ENCODE assay signal across 25 cellular contexts in the genomic region with DNA sequence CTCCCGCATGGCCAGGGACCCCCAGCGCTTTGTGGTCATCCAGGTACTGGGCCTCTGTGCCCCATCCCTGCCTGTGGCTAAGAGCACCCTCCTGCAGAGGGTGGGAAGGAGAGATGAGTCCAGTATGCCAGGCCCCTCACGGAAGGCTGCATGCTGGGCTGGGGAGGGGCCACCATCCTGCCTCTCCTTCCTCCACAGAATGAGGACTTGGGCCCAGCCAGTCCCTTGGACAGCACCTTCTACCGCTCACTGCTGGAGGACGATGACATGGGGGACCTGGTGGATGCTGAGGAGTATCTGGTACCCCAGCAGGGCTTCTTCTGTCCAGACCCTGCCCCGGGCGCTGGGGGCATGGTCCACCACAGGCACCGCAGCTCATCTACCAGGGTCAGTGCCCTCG. TPM values are rescaled to one million over a fixed set of nuclear protein-coding genes. Genes with fewer than 3 reads are reported as not detected.
DNase-seq lines count a peak whose midpoint lies in the region; ATAC-seq, FAIRE-seq and TF ChIP-seq lines count a peak whose summit lies in the region.
"Had no signal": no experiment of that assay in that cellular context is flagged by ENCODE, and none has a peak within 500 bp of the region (broad histone marks: within the 10 kb centered on the region; RNA-seq: fewer than 3 reads in every experiment).

No MANE protein-coding gene starts in this region.

- no peaks in the 10 kb centered on the region for H3K9me2 ChIP-seq in SK-N-SH

- H4K20me1 ChIP-seq in K562 (replicated peaks; ENCODE audit: control insufficient read depth, insufficient read depth, low read length) (no peaks in the 10 kb centered on the region), SK-N-SH (ENCODE audit: insufficient read depth) (no peaks in the 10 kb centered on the region)

- FAIRE-seq in K562 (lab: Jason Lieb, UNC), result no peak
- FAIRE-seq: D721Med, H1, HTR-8/SVneo had no signal

- no peak for TF ChIP-seq POLR2A in K562 (conservative IDR thresholded peaks at IDR 0.05)

- no peaks in the 10 kb centered on the region for H3K9me3 ChIP-seq in right cardiac atrium (ENCODE audit: control insufficient read depth, low read length)
- H3K9me3 ChIP-seq in K562 (replicated peaks; ENCODE audit: control insufficient read depth, insufficient read depth, low read depth, low read length), result no peaks in the 10 kb centered on the region
- no peaks in the 10 kb centered on the region for H3K9me3 ChIP-seq in left lung
- no peaks in the 10 kb centered on the region for H3K9me3 ChIP-seq in SK-N-SH
- H3K9me3 ChIP-seq: BE2C had no signal

- 87% methylated on average over 9 of the region's 9 CpGs for WGBS in right cardiac atrium
- WGBS in K562 (ENCODE audit: insufficient coverage, low coverage, missing lambda C conversion rate), result 88% methylated on average over 8 of the region's 9 CpGs
- WGBS in SK-N-SH (ENCODE audit: low lambda C conversion rate), result 100% methylated on average over 1 of the region's 9 CpGs

- CTCF ChIA-PET in K562 (lab: Yijun Ruan, JAX; ENCODE audit: low intra/inter-chr PET ratio) (no interaction called here), SK-N-SH (lab: Yijun Ruan, JAX) (no interaction called here)

- H3K9me3 Mint-ChIP-seq in natural killer cell treated with Interleukin-12 subunit alpha and Interleukin-12 subunit beta and Interleukin-15 and Interleukin-18, amount 100 ng/mL, for 72 hours, result no peaks in the 10 kb centered on the region
- H3K9me3 Mint-ChIP-seq in type B pancreatic cell, result no peaks in the 10 kb centered on the region

- no peaks in the 10 kb centered on the region for H3K27me3 Mint-ChIP-seq in natural killer cell treated with Interleukin-12 subunit alpha and Interleukin-12 subunit beta and Interleukin-15 and Interleukin-18, amount 100 ng/mL, for 72 hours
- no peaks in the 10 kb centered on the region for H3K27me3 Mint-ChIP-seq in type B pancreatic cell
- H3K27me3 Mint-ChIP-seq: CD4-positive, CD25-positive, alpha-beta regulatory T cell had no signal

- H3K4me3 ChIP-seq in right cardiac atrium (ENCODE audit: low read length) (no peak overlapping the region), K562 (no peak overlapping the region), left lung (no peak overlapping the region), SK-N-SH (ENCODE audit: low read depth in 2 of 2, low read length in 1 of 2) (no peak overlapping the region)
- H3K4me3 ChIP-seq: PC-9 had no signal

- no TSS peak for BruUV-seq in K562 (replicated peaks; lab: Mats Ljungman, UMichigan)

- H3K27ac Mint-ChIP-seq in natural killer cell treated with Interleukin-12 subunit alpha and Interleukin-12 subunit beta and Interleukin-15 and Interleukin-18, amount 100 ng/mL, for 72 hours, result peak overlapping the region; percentile 26 to 80
- peak overlapping the region; percentile 48 for H3K27ac Mint-ChIP-seq in type B pancreatic cell
- H3K27ac Mint-ChIP-seq: CD4-positive, CD25-positive, alpha-beta regulatory T cell had no signal

- H3F3A ChIP-seq in SK-N-SH (replicated peaks; ENCODE audit: insufficient read depth), result no peaks in the 10 kb centered on the region

- in situ Hi-C loops in K562 (cut with MboI), result no loop called here

- no peak overlapping the region for H3K27ac ChIP-seq in right cardiac atrium (ENCODE audit: low read length)
- no peak overlapping the region for H3K27ac ChIP-seq in K562 (ENCODE audit: extremely low read depth, low read depth, low read length)
- no peak overlapping the region for H3K27ac ChIP-seq in left lung
- no peak overlapping the region for H3K27ac ChIP-seq in SK-N-SH (ENCODE audit: low read depth in 2 of 2, low read length in 1 of 2)
- H3K27ac ChIP-seq: PC-9 had no signal

- H3K4me1 ChIP-seq in right cardiac atrium (ENCODE audit: control insufficient read depth, insufficient read depth, low read length), result peaks cover 2% of the 10 kb centered on the region
- H3K4me1 ChIP-seq in K562 (replicated peaks in 1 of 2; ENCODE audit: control insufficient read depth in 2 of 2, insufficient read depth in 2 of 2, low read length in 2 of 2), result peaks cover 13 to 53% of the 10 kb centered on the region in 2 experiments; a peak in 4 of 5 replicates
- peaks cover 6 to 18% of the 10 kb centered on the region in 2 donors for H3K4me1 ChIP-seq in left lung
- peaks cover 0 to 8% of the 10 kb centered on the region in 2 experiments; a peak in 1 of 4 replicates for H3K4me1 ChIP-seq in SK-N-SH (ENCODE audit: control insufficient read depth in 1 of 2, insufficient read depth in 2 of 2, low read depth in 1 of 2, low read length in 1 of 2)
- H3K4me1 ChIP-seq: BE2C had no signal

- peak overlapping the region in 1 of 2 experiments; percentile 77; a peak in 2 of 4 replicates for H3K9ac ChIP-seq in K562 (ENCODE audit: insufficient read depth in 1 of 2, low read depth in 2 of 2, low read length in 2 of 2)
- H3K9ac ChIP-seq in SK-N-SH, result no peak overlapping the region

- peaks cover 12 to 17% of the 10 kb centered on the region in 2 donors for H3K4me1 Mint-ChIP-seq in natural killer cell treated with Interleukin-12 subunit alpha and Interleukin-12 subunit beta and Interleukin-15 and Interleukin-18, amount 100 ng/mL, for 72 hours (ENCODE audit: low read depth in 2 of 2)
- no peaks in the 10 kb centered on the region for H3K4me1 Mint-ChIP-seq in type B pancreatic cell (ENCODE audit: unreplicated experiment)

- POLR2A ChIA-PET in K562 (lab: Yijun Ruan, JAX) (no interaction called here), SK-N-SH (lab: Yijun Ruan, JAX) (no interaction called here)

- H3K9me1 ChIP-seq in K562 (ENCODE audit: control insufficient read depth, insufficient read depth, low read length), result no peaks in the 10 kb centered on the region

- TF ChIP-seq RAD21 in K562 (CRISPR knock-in tag; conservative IDR thresholded peaks at IDR 0.05 in 1 of 2, IDR thresholded peaks at IDR 0.05 in 1 of 2) (no peak), SK-N-SH (IDR thresholded peaks at IDR 0.05; ENCODE audit: low read length) (no peak)

- TF ChIP-seq CTCF in K562 (IDR thresholded peaks at IDR 0.05 in 2 of 3, conservative IDR thresholded peaks at IDR 0.05 in 1 of 3; ENCODE audit: insufficient read depth in 2 of 3, low read depth in 1 of 3, low read length in 3 of 3) (no peak), type B pancreatic cell (conservative IDR thresholded peaks at IDR 0.05) (no peak), left lung (IDR thresholded peaks at IDR 0.05) (no peak), SK-N-SH (IDR thresholded peaks at IDR 0.05) (no peak)

- H3K4me2 ChIP-seq in K562 (ENCODE audit: insufficient read depth, low read length), result no peak overlapping the region
- no peak overlapping the region for H3K4me2 ChIP-seq in SK-N-SH
- H3K4me2 ChIP-seq: PC-9 had no signal

- H3K4me3 Mint-ChIP-seq in natural killer cell treated with Interleukin-12 subunit alpha and Interleukin-12 subunit beta and Interleukin-15 and Interleukin-18, amount 100 ng/mL, for 72 hours, result no peak overlapping the region
- H3K4me3 Mint-ChIP-seq in type B pancreatic cell, result no peak overlapping the region

- ATAC-seq in right cardiac atrium (no peak), left cardiac atrium (no peak), K562 (no peak), left lung (no peak), GM21447 (IDR thresholded peaks at IDR 0.05; ENCODE audit: unreplicated experiment) (no peak)
- no peak for ATAC-seq in natural killer cell treated with Interleukin-12 subunit alpha and Interleukin-12 subunit beta and Interleukin-15 and Interleukin-18, amount 100 ng/mL, for 72 hours

- H3K36me3 Mint-ChIP-seq in natural killer cell treated with Interleukin-12 subunit alpha and Interleukin-12 subunit beta and Interleukin-15 and Interleukin-18, amount 100 ng/mL, for 72 hours, result no peaks in the 10 kb centered on the region
- peaks cover 8% of the 10 kb centered on the region for H3K36me3 Mint-ChIP-seq in type B pancreatic cell

- TF ChIP-seq EP300 in K562 (IDR thresholded peaks at IDR 0.05; ENCODE audit: low read length) (no peak), SK-N-SH (IDR thresholded peaks at IDR 0.05; ENCODE audit: borderline replicate concordance in 1 of 2, low read depth in 1 of 2, low read length in 1 of 2) (no peak)

- H3K27me3 ChIP-seq in right cardiac atrium (ENCODE audit: control insufficient read depth, insufficient read depth) (no peaks in the 10 kb centered on the region), K562 (ENCODE audit: control insufficient read depth in 2 of 2, insufficient read depth in 2 of 2, low read length in 2 of 2) (no peaks in the 10 kb centered on the region), left lung (no peaks in the 10 kb centered on the region), SK-N-SH (ENCODE audit: insufficient read depth) (no peaks in the 10 kb centered on the region)
- H3K27me3 ChIP-seq: BE2C had no signal

- H3K36me3 ChIP-seq in K562 (ENCODE audit: control insufficient read depth, insufficient read depth, low read length) (peaks cover 22% of the 10 kb centered on the region; the same call in 1 of the 3 replicates), left lung (peaks cover 0 to 52% of the 10 kb centered on the region in 2 donors), SK-N-SH (replicated peaks in 1 of 2; ENCODE audit: control insufficient read depth in 1 of 2, insufficient read depth in 2 of 2, low read length in 1 of 2) (peaks cover 0 to 4% of the 10 kb centered on the region in 2 experiments)
- H3K36me3 ChIP-seq: BE2C had no signal

- peak in 2 of 3 donors; percentile 37 to 47 for DNase-seq in right cardiac atrium
- no peak for DNase-seq in left cardiac atrium
- DNase-seq in K562 (ENCODE audit: extremely low read depth in 1 of 4, low spot score in 3 of 4), result no peak
- DNase-seq in natural killer cell treated with Interleukin-12 subunit alpha and Interleukin-12 subunit beta and Interleukin-15 and Interleukin-18, amount 100 ng/mL, for 72 hours (ENCODE audit: low spot score), result no peak
- no peak for DNase-seq in type B pancreatic cell (ENCODE audit: extremely low spot score, unreplicated experiment)
- DNase-seq in left lung, result no peak
- DNase-seq in SK-N-SH, result no peak
- DNase-seq: 8988T; ACHN; BE2C; CD4-positive, CD25-positive, alpha-beta regulatory T cell; HCEC 1CT; KG1; MM.1S; NCI-H2029; NCI-H526 treated with DMSO at 0.1 percent for 48 hours; PC-9; RPMI8226; SHP77 had no signal

- intact Hi-C loops in right cardiac atrium (cut with DNase I), result loop anchor here in 1 of 4 donors (10.0 kb wide), 1 partner anchor 62 kb away; a partner anchor contains a TSS
- intact Hi-C loops in left cardiac atrium (cut with DNase I), result no loop called here
- intact Hi-C loops in K562 (cut with micrococcal nuclease), result no loop called here
- intact Hi-C loops in left lung (cut with DNase I), result no loop called here

- no peak overlapping the region for H2AFZ ChIP-seq in K562 (ENCODE audit: low read depth, low read length)
- no peak overlapping the region for H2AFZ ChIP-seq in SK-N-SH (ENCODE audit: low read depth)
- H2AFZ ChIP-seq: PC-9 had no signal

- H3K79me2 ChIP-seq in K562 (ENCODE audit: control insufficient read depth, insufficient read depth, low read length) (peaks cover 14% of the 10 kb centered on the region), SK-N-SH (ENCODE audit: insufficient read depth) (no peaks in the 10 kb centered on the region; the same call in 1 of the 2 replicates)

RNA-seq across cellular contexts. Expression of a gene that starts 3.7 kb away (rescaled TPM):
- 10 to 100 TPM; 53.6 to 67.8 (median 61.8) TPM for total RNA-seq in right cardiac atrium
- 152 TPM for polyA plus RNA-seq in right cardiac atrium
- total RNA-seq in left cardiac atrium, result 10 to 100 TPM; 48.7 to 55.3 TPM
- total RNA-seq in K562 (2011; cell fraction: chromatin; rRNA removed; ENCODE audit: low replicate concordance), result 17.7 and 44.9 TPM in 2 replicates
- 41.2 and 48.0 TPM in 2 replicates for total RNA-seq in K562 (2011; cell fraction: nucleolus; rRNA removed)
- 37.9 and 44.1 TPM in 2 replicates for total RNA-seq in K562 (2011; cell fraction: nucleoplasm; rRNA removed)
- total RNA-seq in K562 (2014; rRNA removed), result 80.6 and 95.1 TPM in 2 replicates
- total RNA-seq in K562 (2014; rRNA removed; fragmentation: Illumina TruSeq; extraction: Trizol), result 58.3 and 61.3 TPM in 2 replicates
- 66.3 and 70.2 TPM in 2 replicates for total RNA-seq in K562 (2015; rRNA removed; fragmentation: Illumina TruSeq; extraction: Trizol)
- 65.7 and 67.9 TPM in 2 replicates for total RNA-seq in K562 (2021)
- 60.8 and 81.8 TPM in 2 replicates for polyA plus RNA-seq in K562 (2011; rRNA removed)
- 63.1 and 98.3 TPM in 2 replicates for polyA plus RNA-seq in K562 (2011; cell fraction: cytosol; rRNA removed)
- polyA plus RNA-seq in K562 (2011; cell fraction: nucleus; rRNA removed), result 42.4 and 82.9 TPM in 2 replicates
- 80.4 and 82.0 TPM in 2 replicates for polyA plus RNA-seq in K562 (2012)
- 114 and 142 TPM in 2 replicates for polyA plus RNA-seq in K562 (2014; fragmentation: Illumina TruSeq; extraction: Trizol)
- polyA plus RNA-seq in K562 (2014; fragmentation: Nextera tagmentation; extraction: Ambion mirVana), result 10 to 100 TPM; 70.5 to 78.9 TPM
- polyA plus RNA-seq in K562 (2014; rRNA removed), result 103 and 135 TPM in 2 replicates
- polyA minus RNA-seq in K562 (2011; rRNA and poly(A)+ RNA removed), result 14.3 and 24.3 TPM in 2 replicates
- polyA minus RNA-seq in K562 (2011; cell fraction: cytosol; rRNA and poly(A)+ RNA removed), result 11.5 and 25.5 TPM in 2 replicates
- 19.3 and 20.3 TPM in 2 replicates for polyA minus RNA-seq in K562 (2011; cell fraction: nucleus; rRNA and poly(A)+ RNA removed)
- 10 to 100 TPM; 56.3 to 64.6 TPM for total RNA-seq in natural killer cell treated with Interleukin-12 subunit alpha and Interleukin-12 subunit beta and Interleukin-15 and Interleukin-18, amount 100 ng/mL, for 72 hours
- total RNA-seq in type B pancreatic cell (ENCODE audit: low replicate concordance), result 39.8 and 67.2 TPM in 2 replicates
- total RNA-seq in left lung, result 10 to 100 TPM; 45.6 to 57.9 TPM
- 100 and 105 TPM in 2 replicates for polyA plus RNA-seq in SK-N-SH (2012; rRNA removed)
- 84.1 and 96.5 TPM in 2 replicates for polyA plus RNA-seq in SK-N-SH (2012; cell fraction: cytosol; rRNA removed)
- 37.0 and 62.4 TPM in 2 replicates for polyA plus RNA-seq in SK-N-SH (2012; cell fraction: nucleus; rRNA removed)

RNA-seq across cellular contexts. Expression of a gene that starts 11.1 kb away (rescaled TPM):
- 1 to 10 TPM in 3 of 4 donors, under 1 TPM in 1; 0.39 to 2.7 (median 1.6) TPM for total RNA-seq in right cardiac atrium
- polyA plus RNA-seq in right cardiac atrium, result 0.70 TPM
- 1 to 10 TPM; 1.3 to 2.5 TPM for total RNA-seq in left cardiac atrium
- 7.8 and 23.1 TPM in 2 replicates for total RNA-seq in K562 (2011; cell fraction: chromatin; rRNA removed; ENCODE audit: low replicate concordance)
- 14.2 and 16.3 TPM in 2 replicates for total RNA-seq in K562 (2011; cell fraction: nucleolus; rRNA removed)
- total RNA-seq in K562 (2011; cell fraction: nucleoplasm; rRNA removed), result 10.2 and 11.2 TPM in 2 replicates
- 5.1 and 5.9 TPM in 2 replicates for total RNA-seq in K562 (2014; rRNA removed)
- total RNA-seq in K562 (2014; rRNA removed; fragmentation: Illumina TruSeq; extraction: Trizol), result 1.9 and 2.2 TPM in 2 replicates
- 1.6 and 2.1 TPM in 2 replicates for total RNA-seq in K562 (2015; rRNA removed; fragmentation: Illumina TruSeq; extraction: Trizol)
- total RNA-seq in K562 (2021), result 5.0 and 6.0 TPM in 2 replicates
- polyA plus RNA-seq in K562 (2011; rRNA removed), result 1.6 and 2.4 TPM in 2 replicates
- 1.8 and 4.1 TPM in 2 replicates for polyA plus RNA-seq in K562 (2011; cell fraction: cytosol; rRNA removed)
- 7.6 and 13.2 TPM in 2 replicates for polyA plus RNA-seq in K562 (2011; cell fraction: nucleus; rRNA removed)
- polyA plus RNA-seq in K562 (2012), result 3.2 and 6.3 TPM in 2 replicates
- polyA plus RNA-seq in K562 (2014; fragmentation: Illumina TruSeq; extraction: Trizol), result 6.2 and 6.4 TPM in 2 replicates
- polyA plus RNA-seq in K562 (2014; fragmentation: Nextera tagmentation; extraction: Ambion mirVana), result under 1 TPM; 0.04 to 0.08 TPM
- polyA plus RNA-seq in K562 (2014; rRNA removed), result 3.0 and 4.1 TPM in 2 replicates
- polyA minus RNA-seq in K562 (2011; rRNA and poly(A)+ RNA removed), result 0.87 and 1.7 TPM in 2 replicates
- 2.4 and 2.7 TPM in 2 replicates for polyA minus RNA-seq in K562 (2011; cell fraction: cytosol; rRNA and poly(A)+ RNA removed)
- polyA minus RNA-seq in K562 (2011; cell fraction: nucleus; rRNA and poly(A)+ RNA removed), result 2.4 and 3.4 TPM in 2 replicates
- total RNA-seq in natural killer cell treated with Interleukin-12 subunit alpha and Interleukin-12 subunit beta and Interleukin-15 and Interleukin-18, amount 100 ng/mL, for 72 hours, result under 1 TPM in 1 of 2 donors, not detected in 1; 0.36 TPM
- 31.8 and 73.9 TPM in 2 replicates for total RNA-seq in type B pancreatic cell (ENCODE audit: low replicate concordance)
- 10 to 100 TPM; 12.4 to 31.9 TPM for total RNA-seq in left lung
- polyA plus RNA-seq in SK-N-SH (2012; rRNA removed), result not detected in 2 replicates
- 0.01 TPM in 1 of 2 replicates, not detected in the other for polyA plus RNA-seq in SK-N-SH (2012; cell fraction: cytosol; rRNA removed)
- polyA plus RNA-seq in SK-N-SH (2012; cell fraction: nucleus; rRNA removed), result 0.05 TPM in 2 replicates
- total RNA-seq: CD4-positive, CD25-positive, alpha-beta regulatory T cell had no signal
- polyA plus RNA-seq: CD4-positive, CD25-positive, alpha-beta regulatory T cell had no signal

RNA-seq across cellular contexts. Expression of a gene that starts 26.8 kb away (rescaled TPM):
- total RNA-seq in right cardiac atrium (100 to 1,000 TPM in 3 of 4 donors, 10 to 100 TPM in 1; 99.2 to 178 (median 114) TPM), left cardiac atrium (10 to 100 TPM; 72.7 to 78.5 TPM), K562 (2014; rRNA removed) (3.3 and 3.5 TPM in 2 replicates), K562 (2014; rRNA removed; fragmentation: Illumina TruSeq; extraction: Trizol) (2.7 and 2.8 TPM in 2 replicates), K562 (2015; rRNA removed; fragmentation: Illumina TruSeq; extraction: Trizol) (2.5 and 3.2 TPM in 2 replicates), K562 (2021) (4.6 and 5.6 TPM in 2 replicates), type B pancreatic cell (ENCODE audit: low replicate concordance) (123 and 230 TPM in 2 replicates), left lung (100 to 1,000 TPM in 1 of 2 donors, 10 to 100 TPM in 1; 65.1 to 137 TPM)
- polyA plus RNA-seq in right cardiac atrium (56.4 TPM), K562 (2011; rRNA removed) (3.2 and 4.7 TPM in 2 replicates), K562 (2014; fragmentation: Illumina TruSeq; extraction: Trizol) (3.4 and 4.2 TPM in 2 replicates), K562 (2014; fragmentation: Nextera tagmentation; extraction: Ambion mirVana) (under 1 TPM; 0.74 to 0.79 TPM), K562 (2014; rRNA removed) (4.1 and 6.3 TPM in 2 replicates), SK-N-SH (2012; rRNA removed) (1.9 and 2.6 TPM in 2 replicates)
- total RNA-seq in K562 (2011; cell fraction: chromatin; rRNA removed; ENCODE audit: low replicate concordance), result 14.2 and 27.1 TPM in 2 replicates
- total RNA-seq in K562 (2011; cell fraction: nucleolus; rRNA removed), result 12.6 and 13.8 TPM in 2 replicates
- 12.0 and 14.7 TPM in 2 replicates for total RNA-seq in K562 (2011; cell fraction: nucleoplasm; rRNA removed)
- 2.6 and 5.3 TPM in 2 replicates for polyA plus RNA-seq in K562 (2011; cell fraction: cytosol; rRNA removed)
- 9.1 and 15.6 TPM in 2 replicates for polyA plus RNA-seq in K562 (2011; cell fraction: nucleus; rRNA removed)
- polyA plus RNA-seq in K562 (2012), result 3.2 and 6.6 TPM in 2 replicates
- 3.3 and 5.3 TPM in 2 replicates for polyA minus RNA-seq in K562 (2011; rRNA and poly(A)+ RNA removed)
- 2.5 TPM in 2 replicates for polyA minus RNA-seq in K562 (2011; cell fraction: cytosol; rRNA and poly(A)+ RNA removed)
- 3.2 and 3.9 TPM in 2 replicates for polyA minus RNA-seq in K562 (2011; cell fraction: nucleus; rRNA and poly(A)+ RNA removed)
- total RNA-seq in natural killer cell treated with Interleukin-12 subunit alpha and Interleukin-12 subunit beta and Interleukin-15 and Interleukin-18, amount 100 ng/mL, for 72 hours, result 1 to 10 TPM; 3.8 to 9.5 TPM
- 1.0 and 1.2 TPM in 2 replicates for polyA plus RNA-seq in SK-N-SH (2012; cell fraction: cytosol; rRNA removed)
- polyA plus RNA-seq in SK-N-SH (2012; cell fraction: nucleus; rRNA removed), result 5.7 and 9.7 TPM in 2 replicates

RNA-seq across cellular contexts. Expression of a gene that starts 38.8 kb away (rescaled TPM):
- total RNA-seq in right cardiac atrium, result 10 to 100 TPM; 12.9 to 24.0 (median 15.2) TPM
- 13.6 TPM for polyA plus RNA-seq in right cardiac atrium
- 10 to 100 TPM in 1 of 2 donors, 1 to 10 TPM in 1; 9.7 to 18.1 TPM for total RNA-seq in left cardiac atrium
- 10.0 and 22.8 TPM in 2 replicates for total RNA-seq in K562 (2011; cell fraction: chromatin; rRNA removed; ENCODE audit: low replicate concordance)
- 19.2 and 22.0 TPM in 2 replicates for total RNA-seq in K562 (2011; cell fraction: nucleolus; rRNA removed)
- 14.4 and 20.3 TPM in 2 replicates for total RNA-seq in K562 (2011; cell fraction: nucleoplasm; rRNA removed)
- total RNA-seq in K562 (2014; rRNA removed), result 4.5 and 5.5 TPM in 2 replicates
- 2.1 and 4.0 TPM in 2 replicates for total RNA-seq in K562 (2014; rRNA removed; fragmentation: Illumina TruSeq; extraction: Trizol)
- 3.9 and 5.2 TPM in 2 replicates for total RNA-seq in K562 (2015; rRNA removed; fragmentation: Illumina TruSeq; extraction: Trizol)
- 7.5 and 9.4 TPM in 2 replicates for total RNA-seq in K562 (2021)
- polyA plus RNA-seq in K562 (2011; rRNA removed), result 5.3 and 6.0 TPM in 2 replicates
- polyA plus RNA-seq in K562 (2011; cell fraction: cytosol; rRNA removed), result 5.6 and 10.7 TPM in 2 replicates
- polyA plus RNA-seq in K562 (2011; cell fraction: nucleus; rRNA removed), result 18.7 and 30.5 TPM in 2 replicates
- polyA plus RNA-seq in K562 (2012), result 8.4 and 12.5 TPM in 2 replicates
- 5.5 and 5.9 TPM in 2 replicates for polyA plus RNA-seq in K562 (2014; fragmentation: Illumina TruSeq; extraction: Trizol)
- under 1 TPM; 0.38 to 0.76 TPM for polyA plus RNA-seq in K562 (2014; fragmentation: Nextera tagmentation; extraction: Ambion mirVana)
- 5.6 and 7.1 TPM in 2 replicates for polyA plus RNA-seq in K562 (2014; rRNA removed)
- polyA minus RNA-seq in K562 (2011; rRNA and poly(A)+ RNA removed), result 1.1 and 4.4 TPM in 2 replicates
- 2.8 and 8.3 TPM in 2 replicates for polyA minus RNA-seq in K562 (2011; cell fraction: cytosol; rRNA and poly(A)+ RNA removed)
- 2.0 and 4.3 TPM in 2 replicates for polyA minus RNA-seq in K562 (2011; cell fraction: nucleus; rRNA and poly(A)+ RNA removed)
- total RNA-seq in natural killer cell treated with Interleukin-12 subunit alpha and Interleukin-12 subunit beta and Interleukin-15 and Interleukin-18, amount 100 ng/mL, for 72 hours, result 10 to 100 TPM in 1 of 2 donors, 1 to 10 TPM in 1; 8.8 to 13.7 TPM
- total RNA-seq in type B pancreatic cell (ENCODE audit: low replicate concordance), result 23.5 and 31.5 TPM in 2 replicates
- 10 to 100 TPM; 17.2 to 32.9 TPM for total RNA-seq in left lung
- 20.9 and 25.8 TPM in 2 replicates for polyA plus RNA-seq in SK-N-SH (2012; rRNA removed)
- 8.3 and 12.5 TPM in 2 replicates for polyA plus RNA-seq in SK-N-SH (2012; cell fraction: cytosol; rRNA removed)
- polyA plus RNA-seq in SK-N-SH (2012; cell fraction: nucleus; rRNA removed), result 83.8 and 86.4 TPM in 2 replicates

RNA-seq across cellular contexts. Expression of a gene that starts 58.4 kb away (rescaled TPM):
- 10 to 100 TPM; 18.1 to 39.6 (median 21.3) TPM for total RNA-seq in right cardiac atrium
- 32.7 TPM for polyA plus RNA-seq in right cardiac atrium
- 10 to 100 TPM in 1 of 2 donors, 1 to 10 TPM in 1; 9.7 to 11.2 TPM for total RNA-seq in left cardiac atrium
- total RNA-seq in K562 (2011; cell fraction: chromatin; rRNA removed; ENCODE audit: low replicate concordance), result 0.81 and 8.9 TPM in 2 replicates
- 7.3 and 7.9 TPM in 2 replicates for total RNA-seq in K562 (2011; cell fraction: nucleolus; rRNA removed)
- total RNA-seq in K562 (2011; cell fraction: nucleoplasm; rRNA removed), result 6.0 and 8.4 TPM in 2 replicates
- total RNA-seq in K562 (2014; rRNA removed), result 15.8 and 18.1 TPM in 2 replicates
- total RNA-seq in K562 (2014; rRNA removed; fragmentation: Illumina TruSeq; extraction: Trizol), result 2.0 and 3.0 TPM in 2 replicates
- total RNA-seq in K562 (2015; rRNA removed; fragmentation: Illumina TruSeq; extraction: Trizol), result 9.0 and 9.6 TPM in 2 replicates
- total RNA-seq in K562 (2021), result 17.2 and 17.4 TPM in 2 replicates
- polyA plus RNA-seq in K562 (2011; rRNA removed), result 3.3 and 5.8 TPM in 2 replicates
- polyA plus RNA-seq in K562 (2011; cell fraction: cytosol; rRNA removed), result 3.3 and 24.0 TPM in 2 replicates
- polyA plus RNA-seq in K562 (2011; cell fraction: nucleus; rRNA removed), result 8.7 and 33.8 TPM in 2 replicates
- 23.3 and 34.1 TPM in 2 replicates for polyA plus RNA-seq in K562 (2012)
- 3.1 and 9.3 TPM in 2 replicates for polyA plus RNA-seq in K562 (2014; fragmentation: Illumina TruSeq; extraction: Trizol)
- 1 to 10 TPM in 1 of 2 experiments, under 1 TPM in 1; 0.55 to 1.5 TPM for polyA plus RNA-seq in K562 (2014; fragmentation: Nextera tagmentation; extraction: Ambion mirVana)
- 17.8 and 20.0 TPM in 2 replicates for polyA plus RNA-seq in K562 (2014; rRNA removed)
- polyA minus RNA-seq in K562 (2011; rRNA and poly(A)+ RNA removed), result 0.21 and 1.8 TPM in 2 replicates
- 1.5 and 6.7 TPM in 2 replicates for polyA minus RNA-seq in K562 (2011; cell fraction: cytosol; rRNA and poly(A)+ RNA removed)
- 1.00 and 1.8 TPM in 2 replicates for polyA minus RNA-seq in K562 (2011; cell fraction: nucleus; rRNA and poly(A)+ RNA removed)
- not detected for total RNA-seq in natural killer cell treated with Interleukin-12 subunit alpha and Interleukin-12 subunit beta and Interleukin-15 and Interleukin-18, amount 100 ng/mL, for 72 hours
- 3.3 and 5.4 TPM in 2 replicates for total RNA-seq in type B pancreatic cell (ENCODE audit: low replicate concordance)
- total RNA-seq in left lung, result under 1 TPM; 0.38 to 0.58 TPM
- polyA plus RNA-seq in SK-N-SH (2012; rRNA removed), result 0.05 and 0.07 TPM in 2 replicates
- 0.03 and 0.07 TPM in 2 replicates for polyA plus RNA-seq in SK-N-SH (2012; cell fraction: cytosol; rRNA removed)
- polyA plus RNA-seq in SK-N-SH (2012; cell fraction: nucleus; rRNA removed), result 0.07 and 0.21 TPM in 2 replicates
- total RNA-seq: NCI-H460, SK-MEL-5 had no signal
- polyA plus RNA-seq: CD4-positive, CD25-positive, alpha-beta regulatory T cell had no signal

Comparison
In these comparisons a context has a peak if more than half of its experiments do, and no peak if none do; other contexts are left out.
1. DNase-seq: peak in right cardiac atrium (2 of 3); none in left cardiac atrium (single experiment), K562 (0 of 4), natural killer cell treated with Interleukin-12 subunit alpha and Interleukin-12 subunit beta and Interleukin-15 and Interleukin-18, amount 100 ng/mL, for 72 hours (single experiment), type B pancreatic cell (single experiment), left lung (0 of 2) and SK-N-SH (single experiment).